8 cellular contexts compared by ENCODE assay signal in genomic region chr4:158729716-158730559, GRCh38. TPM values are rescaled to one million over a fixed set of nuclear protein-coding genes. Genes with fewer than 3 reads are reported as not detected.
A peak's percentile ranks its signal among the peaks of the same experiment; 100 is the strongest.
DNase-seq lines count a peak whose midpoint lies in the region; ATAC-seq, FAIRE-seq and TF ChIP-seq lines count a peak whose summit lies in the region.

No MANE protein-coding gene starts in this region.

- intact Hi-C loops in activated CD8-positive, alpha-beta T cell treated with anti-CD3 and anti-CD28 coated beads for 36 hours (cut with micrococcal nuclease): loop anchor here (1.0 to 10.0 kb wide), 5 partner anchors 95 to 715 kb away; no protein-coding TSS in a partner anchor
- intact Hi-C loops in endothelial cell of umbilical vein (cut with micrococcal nuclease) (loop anchor here (1.0 to 2.0 kb wide), 5 partner anchors 120 to 716 kb away; no protein-coding TSS in a partner anchor), thyroid gland (cut with DNase I) (loop anchor here (2.0 to 10.0 kb wide), 3 partner anchors 121 to 715 kb away; no protein-coding TSS in a partner anchor)

- H3K27ac ChIP-seq in endothelial cell of umbilical vein (ENCODE audit: insufficient read depth, low read depth, low read length) (no peak overlapping the region), thyroid gland (no peak overlapping the region)

- no peak overlapping the region for H3K4me2 ChIP-seq in endothelial cell of umbilical vein (ENCODE audit: insufficient read depth, low read length)

- H3K36me3 Mint-ChIP-seq in activated CD8-positive, alpha-beta T cell treated with anti-CD3 and anti-CD28 coated beads for 36 hours (ENCODE audit: low read depth): no peaks in the 10 kb centered on the region

- H3K27me3 Mint-ChIP-seq in activated CD8-positive, alpha-beta T cell treated with anti-CD3 and anti-CD28 coated beads for 36 hours: peaks cover 32% of the 10 kb centered on the region

- H3K4me1 ChIP-seq in endothelial cell of umbilical vein (ENCODE audit: control insufficient read depth, extremely low read depth, insufficient read depth, low read length) (no peaks in the 10 kb centered on the region), thyroid gland (no peaks in the 10 kb centered on the region)

- WGBS in thyroid gland, 2 donors: 17 to 18% methylated on average over 5 of the region's 5 CpGs

- DNase-seq in BJ (ENCODE audit: low read depth) (no peak), NCI-H510A (lab: John Stamatoyannopoulos, UW) (peak; percentile 2), endothelial cell of umbilical vein (ENCODE audit: low read depth, low spot score) (peak; percentile 84), mucosa of gallbladder (ENCODE audit: low spot score) (peak; percentile 73), thyroid gland (peak; percentile 73 to 77)
- DNase-seq in activated CD8-positive, alpha-beta T cell treated with anti-CD3 and anti-CD28 coated beads for 36 hours: peak; percentile 70

- H3K27ac Mint-ChIP-seq in activated CD8-positive, alpha-beta T cell treated with anti-CD3 and anti-CD28 coated beads for 36 hours: no peak overlapping the region

- H3K9me1 ChIP-seq in endothelial cell of umbilical vein (replicated peaks; ENCODE audit: control insufficient read depth, extremely low read depth, insufficient read depth, low read length): no peaks in the 10 kb centered on the region

- H3K79me2 ChIP-seq in endothelial cell of umbilical vein (ENCODE audit: control insufficient read depth, insufficient read depth, low read length): no peaks in the 10 kb centered on the region

- no peak overlapping the region for H2AFZ ChIP-seq in endothelial cell of umbilical vein (ENCODE audit: low read depth, low read length)

- H3K36me3 ChIP-seq in BJ (ENCODE audit: control insufficient read depth, insufficient read depth, low read length): no peaks in the 10 kb centered on the region
- no peaks in the 10 kb centered on the region for H3K36me3 ChIP-seq in endothelial cell of umbilical vein (ENCODE audit: control insufficient read depth in 2 of 2, extremely low read depth in 1 of 2, insufficient read depth in 2 of 2, low read length in 2 of 2)
- H3K36me3 ChIP-seq in thyroid gland: no peaks in the 10 kb centered on the region

- H3K27me3 ChIP-seq in BJ (ENCODE audit: control insufficient read depth, insufficient read depth, low read length): peaks cover 3% of the 10 kb centered on the region
- peaks cover 9 to 14% of the 10 kb centered on the region in 2 experiments for H3K27me3 ChIP-seq in endothelial cell of umbilical vein (ENCODE audit: control insufficient read depth in 2 of 2, insufficient read depth in 2 of 2, low read length in 2 of 2)
- H3K27me3 ChIP-seq in thyroid gland: no peaks in the 10 kb centered on the region

- H3K4me1 Mint-ChIP-seq in activated CD8-positive, alpha-beta T cell treated with anti-CD3 and anti-CD28 coated beads for 36 hours (ENCODE audit: low read depth): peaks cover 32% of the 10 kb centered on the region

- H3K4me3 ChIP-seq in BJ (ENCODE audit: low read depth, low read length): no peak overlapping the region
- H3K4me3 ChIP-seq in endothelial cell of umbilical vein (replicated peaks in 1 of 3; ENCODE audit: insufficient read depth in 1 of 3, low read depth in 1 of 3, low read length in 3 of 3): no peak overlapping the region
- no peak overlapping the region for H3K4me3 ChIP-seq in thyroid gland (replicated peaks in 1 of 3)

- BruUV-seq in endothelial cell of umbilical vein (replicated peaks; lab: Mats Ljungman, UMichigan): no TSS peak

- H3K9me3 ChIP-seq in endothelial cell of umbilical vein (replicated peaks; ENCODE audit: control insufficient read depth, insufficient read depth, low read length) (no peaks in the 10 kb centered on the region), thyroid gland (no peaks in the 10 kb centered on the region)

- no peak overlapping the region for H3K4me3 Mint-ChIP-seq in activated CD8-positive, alpha-beta T cell treated with anti-CD3 and anti-CD28 coated beads for 36 hours

- dilution Hi-C loops in endothelial cell of umbilical vein (cut with MboI; ENCODE audit: extremely low pct_ligation_motif_present, low sequenced_read_pairs): no loop called here

- TF ChIP-seq CTCF in BJ (IDR thresholded peaks at IDR 0.05; ENCODE audit: insufficient read depth, low read depth, low read length): peak; percentile 91
- peak; percentile 73 for TF ChIP-seq CTCF in activated CD8-positive, alpha-beta T cell treated with anti-CD3 and anti-CD28 coated beads for 36 hours (IDR thresholded peaks at IDR 0.05)
- peak; percentile 71 to 78 for TF ChIP-seq CTCF in endothelial cell of umbilical vein (IDR thresholded peaks at IDR 0.05; ENCODE audit: extremely low read depth in 1 of 2, insufficient read depth in 1 of 2, low read depth in 1 of 2, low read length in 2 of 2)
- peak; percentile 74 to 99 (median 92) for TF ChIP-seq CTCF in thyroid gland (IDR thresholded peaks at IDR 0.05)

- CTCF ChIA-PET in BJ (lab: Yijun Ruan, JAX) (interaction anchor here (0.7 to 2.3 kb wide), 7 partner anchors 12 to 477 kb away, joined by 3 to 29 read pairs (median 3); no protein-coding TSS in a partner anchor), endothelial cell of umbilical vein (lab: Charles Lee) (interaction anchor here (0.6 to 3.2 kb wide), 22 partner anchors 9 to 473 kb away, joined by 3 to 50 read pairs (median 4); partner anchors contain the start of gene FNIP2)
- CTCF ChIA-PET in activated CD8-positive, alpha-beta T cell treated with anti-CD3 and anti-CD28 coated beads for 36 hours (lab: Charles Lee): interaction anchor here (0.6 to 1.6 kb wide), 4 partner anchors 11 to 124 kb away, joined by 3 to 11 read pairs (median 4); no protein-coding TSS in a partner anchor

- TF ChIP-seq POLR2A in endothelial cell of umbilical vein (IDR thresholded peaks at IDR 0.05; ENCODE audit: low read depth, low read length) (no peak), thyroid gland (IDR thresholded peaks at IDR 0.05) (no peak)

- H4K20me1 ChIP-seq in endothelial cell of umbilical vein (replicated peaks; ENCODE audit: control insufficient read depth, extremely low read depth, insufficient read depth, low read length): no peaks in the 10 kb centered on the region

- POLR2A ChIA-PET in BJ (lab: Charles Lee) (no interaction called here), endothelial cell of umbilical vein (lab: Charles Lee) (no interaction called here)
- POLR2A ChIA-PET in activated CD8-positive, alpha-beta T cell treated with anti-CD3 and anti-CD28 coated beads for 36 hours (lab: Charles Lee): no interaction called here

- peak; percentile 78 for ATAC-seq in GM18870 (IDR thresholded peaks at IDR 0.05; ENCODE audit: unreplicated experiment)
- peak; percentile 92 for ATAC-seq in HG03139 (IDR thresholded peaks at IDR 0.05; ENCODE audit: unreplicated experiment)
- peak; percentile 91 for ATAC-seq in activated CD8-positive, alpha-beta T cell treated with anti-CD3 and anti-CD28 coated beads for 36 hours

- peak; percentile 52 for FAIRE-seq in endothelial cell of umbilical vein (lab: Jason Lieb, UNC)

- no peaks in the 10 kb centered on the region for H3K9me3 Mint-ChIP-seq in activated CD8-positive, alpha-beta T cell treated with anti-CD3 and anti-CD28 coated beads for 36 hours

- H3K9ac ChIP-seq in endothelial cell of umbilical vein (replicated peaks; ENCODE audit: extremely low read depth, insufficient read depth, low read length): no peak overlapping the region

RNA-seq across cellular contexts. Expression of gene PPID, which starts 6.7 kb away (rescaled TPM):
- polyA plus RNA-seq in BJ (2011; rRNA removed) (11.3 and 15.1 TPM in 2 replicates), endothelial cell of umbilical vein (11.1 and 11.5 TPM in 2 replicates)
- polyA minus RNA-seq in BJ (2011; rRNA and poly(A)+ RNA removed): 2.5 and 3.6 TPM in 2 replicates
- 10 to 100 TPM; 66.5 to 69.3 TPM for total RNA-seq in activated CD8-positive, alpha-beta T cell treated with anti-CD3 and anti-CD28 coated beads for 36 hours
- total RNA-seq in endothelial cell of umbilical vein (24.7 and 25.7 TPM in 2 replicates), mucosa of gallbladder (34.8 TPM), thyroid gland (10 to 100 TPM in 3 of 4 donors, 1 to 10 TPM in 1; 6.8 to 24.4 (median 19.9) TPM)
- 13.3 and 14.8 TPM in 2 replicates for polyA plus RNA-seq in endothelial cell of umbilical vein (2011; cell fraction: cytosol; rRNA removed)
- 10.1 and 14.7 TPM in 2 replicates for polyA plus RNA-seq in endothelial cell of umbilical vein (2011; cell fraction: nucleus; rRNA removed)
- polyA plus RNA-seq in endothelial cell of umbilical vein (2012): 22.5 and 35.0 TPM in 2 replicates
- polyA minus RNA-seq in endothelial cell of umbilical vein: 2.6 and 5.0 TPM in 2 replicates
- 2.6 TPM for polyA minus RNA-seq in endothelial cell of umbilical vein (2011; cell fraction: cytosol; rRNA and poly(A)+ RNA removed)
- 4.0 and 7.9 TPM in 2 replicates for polyA minus RNA-seq in endothelial cell of umbilical vein (2011; cell fraction: nucleus; rRNA and poly(A)+ RNA removed)

RNA-seq across cellular contexts. Expression of gene FNIP2, which starts 38.9 kb away (rescaled TPM):
- polyA plus RNA-seq in BJ (2011; rRNA removed) (14.8 and 16.2 TPM in 2 replicates), endothelial cell of umbilical vein (2.6 and 4.5 TPM in 2 replicates)
- polyA minus RNA-seq in BJ (2011; rRNA and poly(A)+ RNA removed): 22.7 and 31.4 TPM in 2 replicates
- 10 to 100 TPM; 11.2 to 11.7 TPM for total RNA-seq in activated CD8-positive, alpha-beta T cell treated with anti-CD3 and anti-CD28 coated beads for 36 hours
- total RNA-seq in endothelial cell of umbilical vein (13.6 and 14.4 TPM in 2 replicates), mucosa of gallbladder (63.0 TPM), thyroid gland (10 to 100 TPM; 48.9 to 75.8 (median 63.2) TPM)
- 3.5 and 4.2 TPM in 2 replicates for polyA plus RNA-seq in endothelial cell of umbilical vein (2011; cell fraction: cytosol; rRNA removed)
- 7.5 and 8.0 TPM in 2 replicates for polyA plus RNA-seq in endothelial cell of umbilical vein (2011; cell fraction: nucleus; rRNA removed)
- 3.1 and 4.1 TPM in 2 replicates for polyA plus RNA-seq in endothelial cell of umbilical vein (2012)
- polyA minus RNA-seq in endothelial cell of umbilical vein: 15.5 and 16.7 TPM in 2 replicates
- 0.51 TPM for polyA minus RNA-seq in endothelial cell of umbilical vein (2011; cell fraction: cytosol; rRNA and poly(A)+ RNA removed)
- polyA minus RNA-seq in endothelial cell of umbilical vein (2011; cell fraction: nucleus; rRNA and poly(A)+ RNA removed): 26.0 and 35.9 TPM in 2 replicates

RNA-seq across cellular contexts. Expression of gene ETFDH, which starts 57.8 kb away (rescaled TPM):
- polyA plus RNA-seq in BJ (2011; rRNA removed) (13.5 and 27.8 TPM in 2 replicates), endothelial cell of umbilical vein (16.9 and 17.3 TPM in 2 replicates)
- 5.4 and 9.2 TPM in 2 replicates for polyA minus RNA-seq in BJ (2011; rRNA and poly(A)+ RNA removed)
- 10 to 100 TPM; 28.8 to 31.6 TPM for total RNA-seq in activated CD8-positive, alpha-beta T cell treated with anti-CD3 and anti-CD28 coated beads for 36 hours
- total RNA-seq in endothelial cell of umbilical vein (21.8 and 22.3 TPM in 2 replicates), mucosa of gallbladder (30.5 TPM), thyroid gland (10 to 100 TPM; 32.6 to 64.0 (median 52.3) TPM)
- polyA plus RNA-seq in endothelial cell of umbilical vein (2011; cell fraction: cytosol; rRNA removed): 13.4 and 16.0 TPM in 2 replicates
- polyA plus RNA-seq in endothelial cell of umbilical vein (2011; cell fraction: nucleus; rRNA removed): 32.3 and 40.9 TPM in 2 replicates
- polyA plus RNA-seq in endothelial cell of umbilical vein (2012): 16.2 and 18.0 TPM in 2 replicates
- polyA minus RNA-seq in endothelial cell of umbilical vein: 9.8 and 21.6 TPM in 2 replicates
- polyA minus RNA-seq in endothelial cell of umbilical vein (2011; cell fraction: cytosol; rRNA and poly(A)+ RNA removed): 9.0 TPM
- 15.5 and 16.8 TPM in 2 replicates for polyA minus RNA-seq in endothelial cell of umbilical vein (2011; cell fraction: nucleus; rRNA and poly(A)+ RNA removed)

RNA-seq across cellular contexts. Expression of gene C4orf46, which starts 58.3 kb away (rescaled TPM):
- polyA plus RNA-seq in BJ (2011; rRNA removed) (10.2 and 15.9 TPM in 2 replicates), endothelial cell of umbilical vein (7.5 and 9.4 TPM in 2 replicates)
- 3.0 and 5.8 TPM in 2 replicates for polyA minus RNA-seq in BJ (2011; rRNA and poly(A)+ RNA removed)
- 10 to 100 TPM; 17.7 to 19.0 TPM for total RNA-seq in activated CD8-positive, alpha-beta T cell treated with anti-CD3 and anti-CD28 coated beads for 36 hours
- total RNA-seq in endothelial cell of umbilical vein (19.3 and 19.6 TPM in 2 replicates), mucosa of gallbladder (2.7 TPM), thyroid gland (10 to 100 TPM; 12.6 to 15.4 (median 13.2) TPM)
- polyA plus RNA-seq in endothelial cell of umbilical vein (2011; cell fraction: cytosol; rRNA removed): 9.6 and 9.9 TPM in 2 replicates
- polyA plus RNA-seq in endothelial cell of umbilical vein (2011; cell fraction: nucleus; rRNA removed): 7.0 and 9.6 TPM in 2 replicates
- polyA plus RNA-seq in endothelial cell of umbilical vein (2012): 9.1 and 14.5 TPM in 2 replicates
- 11.3 and 15.8 TPM in 2 replicates for polyA minus RNA-seq in endothelial cell of umbilical vein
- 3.0 TPM for polyA minus RNA-seq in endothelial cell of umbilical vein (2011; cell fraction: cytosol; rRNA and poly(A)+ RNA removed)
- 6.6 and 13.1 TPM in 2 replicates for polyA minus RNA-seq in endothelial cell of umbilical vein (2011; cell fraction: nucleus; rRNA and poly(A)+ RNA removed)
